22 cellular contexts compared by ENCODE assay signal in the genomic region with DNA sequence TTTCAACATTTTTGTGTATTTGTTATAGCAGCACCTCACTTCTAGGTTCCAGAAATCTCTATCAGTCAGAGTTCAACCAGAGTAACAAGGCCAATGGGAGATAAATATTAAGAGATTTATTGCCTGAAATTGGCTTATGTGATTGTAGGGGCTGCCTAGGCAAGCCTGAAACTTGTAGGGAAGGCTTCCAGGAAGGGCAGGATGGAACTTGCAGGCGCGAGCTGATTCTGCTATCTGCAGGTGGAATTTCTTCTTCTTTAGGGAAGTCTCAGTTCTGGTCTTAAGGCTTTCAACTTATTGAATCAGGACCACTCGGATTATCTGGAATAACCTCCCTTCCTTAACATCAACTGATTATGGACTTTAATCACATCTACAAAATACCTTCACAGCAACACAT.
DNase-seq lines count a peak whose midpoint lies in the region; ATAC-seq, FAIRE-seq and TF ChIP-seq lines count a peak whose summit lies in the region.
"Had no signal": no experiment of that assay in that cellular context is flagged by ENCODE, and none has a peak within 500 bp of the region (broad histone marks: within the 10 kb centered on the region; RNA-seq: fewer than 3 reads in every experiment).

No MANE protein-coding gene starts in this region.

- DNase-seq in HepG2 (ENCODE audit: low spot score) (no peak), right lobe of liver (no peak), bronchial epithelial cell (ENCODE audit: low read depth) (peak; percentile 41), foreskin keratinocyte (peak; percentile 33 to 57), NCI-H2171 (lab: John Stamatoyannopoulos, UW) (no peak), left lobe of liver (ENCODE audit: low spot score) (no peak)
- DNase-seq: AML-193; Caco-2; Calu3; CD4-positive, alpha-beta T cell; CD8-positive, alpha-beta T cell; DMS79 treated with DMSO at 0.1 percent for 48 hours; GF-D8 had no signal

- H3K4me1 ChIP-seq in HepG2 (ENCODE audit: insufficient read depth, low read length) (peaks cover 71% of the 10 kb centered on the region), right lobe of liver (no peaks in the 10 kb centered on the region), foreskin keratinocyte (no peaks in the 10 kb centered on the region)
- H3K4me1 ChIP-seq: A549, Caco-2 had no signal

- CTCF ChIA-PET in HepG2 (lab: Yijun Ruan, JAX; ENCODE audit: low intra/inter-chr PET ratio, low total read pairs), result no interaction called here

- TF ChIP-seq POLR2A in HepG2 (IDR thresholded peaks at IDR 0.05; ENCODE audit: insufficient read depth in 1 of 2, low read depth in 2 of 2, low read length in 2 of 2), result no peak
- no peak for TF ChIP-seq POLR2A in right lobe of liver (IDR thresholded peaks at IDR 0.05)

- H3K4me2 ChIP-seq in HepG2 (ENCODE audit: low read depth, low read length), result no peak overlapping the region
- H3K4me2 ChIP-seq: A549 had no signal

- H3K4me3 ChIP-seq in HepG2 (replicated peaks in 1 of 3; ENCODE audit: insufficient read depth in 1 of 3, low read depth in 2 of 3, low read length in 3 of 3) (no peak overlapping the region), right lobe of liver (no peak overlapping the region), bronchial epithelial cell (ENCODE audit: low read depth, low read length) (no peak overlapping the region)
- H3K4me3 ChIP-seq: A549; BLaER1 treated with 17β-estradiol and CSF1 and Interleukin-3, amounts not matched to agents 10 nM and 100 nM had no signal

- no peak overlapping the region for H3K9ac ChIP-seq in HepG2 (ENCODE audit: insufficient read depth, low read depth, low read length)
- H3K9ac ChIP-seq: BLaER1 treated with 17β-estradiol and CSF1 and Interleukin-3, amounts not matched to agents 10 nM and 100 nM had no signal

- FAIRE-seq in HepG2 (lab: Jason Lieb, UNC) (no peak), bronchial epithelial cell (lab: Jason Lieb, UNC) (no peak)
- FAIRE-seq: A549, D721Med, G401.6, GM12891, GM19239 had no signal

- no peak overlapping the region for H3K27ac ChIP-seq in HepG2 (ENCODE audit: extremely low read length, insufficient read depth, low read length)
- H3K27ac ChIP-seq in right lobe of liver, result no peak overlapping the region
- H3K27ac ChIP-seq in foreskin keratinocyte, result no peak overlapping the region
- H3K27ac ChIP-seq: 22Rv1, A549, C4-2B had no signal

- TF ChIP-seq RAD21 in HepG2 (CRISPR knock-in tag; IDR thresholded peaks at IDR 0.05), result no peak

- no peak for TF ChIP-seq CTCF in HepG2 (CRISPR knock-in tag; IDR thresholded peaks at IDR 0.05)
- no peak for TF ChIP-seq CTCF in right lobe of liver (IDR thresholded peaks at IDR 0.05)
- no peak for TF ChIP-seq CTCF in bronchial epithelial cell (IDR thresholded peaks at IDR 0.05; ENCODE audit: insufficient read depth, low read length, severe bottlenecking)
- TF ChIP-seq CTCF in foreskin keratinocyte (conservative IDR thresholded peaks at IDR 0.05), result no peak

- H3K9me3 ChIP-seq in HepG2 (ENCODE audit: low read length), result peaks cover 17% of the 10 kb centered on the region; the same call in 1 of the 2 replicates
- no peaks in the 10 kb centered on the region for H3K9me3 ChIP-seq in right lobe of liver
- H3K9me3 ChIP-seq: Caco-2 had no signal

- BruUV-seq in HepG2 (replicated peaks; lab: Mats Ljungman, UMichigan), result no TSS peak

- WGBS in HepG2 (ENCODE audit: low lambda C conversion rate), result 82% methylated on average over 3 of the region's 3 CpGs
- WGBS in right lobe of liver (ENCODE audit: insufficient coverage, low coverage, low lambda C conversion rate, missing lambda C conversion rate), result 77% methylated on average over 3 of the region's 3 CpGs

- no peaks in the 10 kb centered on the region for H3K79me2 ChIP-seq in HepG2 (ENCODE audit: insufficient read depth, low read length)

- in situ Hi-C loops in HepG2 (cut with HindIII; ENCODE audit: extremely low pct_ligation_motif_present, low pct_unique_long_range_greater_than_20kb), result no loop called here

- H3K36me3 ChIP-seq in HepG2 (replicated peaks in 1 of 2; ENCODE audit: control insufficient read depth in 1 of 2, insufficient read depth in 2 of 2, low read length in 2 of 2) (no peaks in the 10 kb centered on the region), right lobe of liver (no peaks in the 10 kb centered on the region), bronchial epithelial cell (ENCODE audit: control insufficient read depth, insufficient read depth, low read length) (no peaks in the 10 kb centered on the region)
- H3K36me3 ChIP-seq: BLaER1 treated with 17β-estradiol and CSF1 and Interleukin-3, amounts not matched to agents 10 nM and 100 nM had no signal

- intact Hi-C loops in HepG2 (cut with micrococcal nuclease; ENCODE audit: unreplicated experiment) (loop anchor here (2.0 kb wide), 1 partner anchor 21 kb away; no protein-coding TSS in a partner anchor), right lobe of liver (cut with DNase I) (no loop called here)

- no peak overlapping the region for H2AFZ ChIP-seq in HepG2 (ENCODE audit: low read length)

- TF ChIP-seq EP300 in HepG2 (IDR thresholded peaks at IDR 0.05; ENCODE audit: low read depth in 2 of 2, low read length in 2 of 2) (no peak), HepG2 (CRISPR knock-in tag; IDR thresholded peaks at IDR 0.05; ENCODE audit: borderline replicate concordance) (no peak)

- H4K20me1 ChIP-seq in HepG2 (ENCODE audit: insufficient read depth, low read length), result no peaks in the 10 kb centered on the region

- ATAC-seq in HepG2 (no peak), right lobe of liver (no peak), foreskin keratinocyte (no peak), left lobe of liver (no peak), HG03571 (IDR thresholded peaks at IDR 0.05; ENCODE audit: unreplicated experiment) (no peak)
- ATAC-seq: A549; CD8-positive, alpha-beta T cell had no signal

- POLR2A ChIA-PET in HepG2 (lab: Yijun Ruan, JAX), result no interaction called here

- H3K27me3 ChIP-seq in HepG2 (ENCODE audit: control insufficient read depth in 1 of 2, insufficient read depth in 2 of 2, low read length in 2 of 2) (no peaks in the 10 kb centered on the region), right lobe of liver (no peaks in the 10 kb centered on the region), bronchial epithelial cell (ENCODE audit: control insufficient read depth, insufficient read depth, low read length) (no peaks in the 10 kb centered on the region), foreskin keratinocyte (peaks cover 52% of the 10 kb centered on the region)
- H3K27me3 ChIP-seq: BLaER1 treated with 17β-estradiol and CSF1 and Interleukin-3, amounts not matched to agents 10 nM and 100 nM had no signal

TF ChIP-seq in HepG2, 621 proteins besides CTCF, POLR2A, EP300 and RAD21 (continues in another document):
- TF ChIP-seq GABPB1 (CRISPR knock-in tag; IDR thresholded peaks at IDR 0.05) (no peak), SOX13 (IDR thresholded peaks at IDR 0.05) (no peak), SOX13 (CRISPR knock-in tag; conservative IDR thresholded peaks at IDR 0.05 in 1 of 2, IDR thresholded peaks at IDR 0.05 in 1 of 2) (no peak), GATAD2A (CRISPR knock-in tag; IDR thresholded peaks at IDR 0.05) (no peak), NFIC (IDR thresholded peaks at IDR 0.05; ENCODE audit: low read length) (no peak), ZNF772 (CRISPR knock-in tag; IDR thresholded peaks at IDR 0.05) (peak; percentile 59; the same call in 1 of the 2 replicates)
- TF ChIP-seq, protein P1, sequence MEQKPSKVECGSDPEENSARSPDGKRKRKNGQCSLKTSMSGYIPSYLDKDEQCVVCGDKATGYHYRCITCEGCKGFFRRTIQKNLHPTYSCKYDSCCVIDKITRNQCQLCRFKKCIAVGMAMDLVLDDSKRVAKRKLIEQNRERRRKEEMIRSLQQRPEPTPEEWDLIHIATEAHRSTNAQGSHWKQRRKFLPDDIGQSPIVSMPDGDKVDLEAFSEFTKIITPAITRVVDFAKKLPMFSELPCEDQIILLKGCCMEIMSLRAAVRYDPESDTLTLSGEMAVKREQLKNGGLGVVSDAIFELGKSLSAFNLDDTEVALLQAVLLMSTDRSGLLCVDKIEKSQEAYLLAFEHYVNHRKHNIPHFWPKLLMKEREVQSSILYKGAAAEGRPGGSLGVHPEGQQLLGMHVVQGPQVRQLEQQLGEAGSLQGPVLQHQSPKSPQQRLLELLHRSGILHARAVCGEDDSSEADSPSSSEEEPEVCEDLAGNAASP (CRISPR knock-in tag; IDR thresholded peaks at IDR 0.05; ENCODE audit: borderline replicate concordance), result no peak
- TF ChIP-seq, protein P2, sequence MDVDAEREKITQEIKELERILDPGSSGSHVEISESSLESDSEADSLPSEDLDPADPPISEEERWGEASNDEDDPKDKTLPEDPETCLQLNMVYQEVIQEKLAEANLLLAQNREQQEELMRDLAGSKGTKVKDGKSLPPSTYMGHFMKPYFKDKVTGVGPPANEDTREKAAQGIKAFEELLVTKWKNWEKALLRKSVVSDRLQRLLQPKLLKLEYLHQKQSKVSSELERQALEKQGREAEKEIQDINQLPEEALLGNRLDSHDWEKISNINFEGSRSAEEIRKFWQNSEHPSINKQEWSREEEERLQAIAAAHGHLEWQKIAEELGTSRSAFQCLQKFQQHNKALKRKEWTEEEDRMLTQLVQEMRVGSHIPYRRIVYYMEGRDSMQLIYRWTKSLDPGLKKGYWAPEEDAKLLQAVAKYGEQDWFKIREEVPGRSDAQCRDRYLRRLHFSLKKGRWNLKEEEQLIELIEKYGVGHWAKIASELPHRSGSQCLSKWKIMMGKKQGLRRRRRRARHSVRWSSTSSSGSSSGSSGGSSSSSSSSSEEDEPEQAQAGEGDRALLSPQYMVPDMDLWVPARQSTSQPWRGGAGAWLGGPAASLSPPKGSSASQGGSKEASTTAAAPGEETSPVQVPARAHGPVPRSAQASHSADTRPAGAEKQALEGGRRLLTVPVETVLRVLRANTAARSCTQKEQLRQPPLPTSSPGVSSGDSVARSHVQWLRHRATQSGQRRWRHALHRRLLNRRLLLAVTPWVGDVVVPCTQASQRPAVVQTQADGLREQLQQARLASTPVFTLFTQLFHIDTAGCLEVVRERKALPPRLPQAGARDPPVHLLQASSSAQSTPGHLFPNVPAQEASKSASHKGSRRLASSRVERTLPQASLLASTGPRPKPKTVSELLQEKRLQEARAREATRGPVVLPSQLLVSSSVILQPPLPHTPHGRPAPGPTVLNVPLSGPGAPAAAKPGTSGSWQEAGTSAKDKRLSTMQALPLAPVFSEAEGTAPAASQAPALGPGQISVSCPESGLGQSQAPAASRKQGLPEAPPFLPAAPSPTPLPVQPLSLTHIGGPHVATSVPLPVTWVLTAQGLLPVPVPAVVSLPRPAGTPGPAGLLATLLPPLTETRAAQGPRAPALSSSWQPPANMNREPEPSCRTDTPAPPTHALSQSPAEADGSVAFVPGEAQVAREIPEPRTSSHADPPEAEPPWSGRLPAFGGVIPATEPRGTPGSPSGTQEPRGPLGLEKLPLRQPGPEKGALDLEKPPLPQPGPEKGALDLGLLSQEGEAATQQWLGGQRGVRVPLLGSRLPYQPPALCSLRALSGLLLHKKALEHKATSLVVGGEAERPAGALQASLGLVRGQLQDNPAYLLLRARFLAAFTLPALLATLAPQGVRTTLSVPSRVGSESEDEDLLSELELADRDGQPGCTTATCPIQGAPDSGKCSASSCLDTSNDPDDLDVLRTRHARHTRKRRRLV (CRISPR knock-in tag; IDR thresholded peaks at IDR 0.05), result no peak

Comparison
In these comparisons a context has a peak if more than half of its experiments do, and no peak if none do; other contexts are left out.
1. DNase-seq: peak in bronchial epithelial cell (single experiment) and foreskin keratinocyte (2 of 2); none in HepG2 (single experiment), right lobe of liver (0 of 3), NCI-H2171 (single experiment) and left lobe of liver (single experiment).